34 cellular contexts compared by ENCODE assay signal in genomic region chr10:97773096-97773495, GRCh38. TPM values are rescaled to one million over a fixed set of nuclear protein-coding genes. Genes with fewer than 3 reads are reported as not detected.
"Had no signal": no experiment of that assay in that cellular context is flagged by ENCODE, and none has a peak within 500 bp of the region (broad histone marks: within the 10 kb centered on the region; RNA-seq: fewer than 3 reads in every experiment).

No MANE protein-coding gene starts in this region.

- DNase-seq: activated B cell treated with CpG ODN at 0.5 μM for 24 hours; activated CD4-positive, alpha-beta memory T cell treated with anti-CD3 and anti-CD28 coated beads for 36 hours; activated CD4-positive, alpha-beta T cell treated with anti-CD3 and anti-CD28 coated beads for 4 hours; activated CD4-positive, alpha-beta T cell treated with anti-CD3 and anti-CD28 coated beads, Interleukin-2, amount 50 U/mL, for 1 hour; activated CD4-positive, CD25-positive, alpha-beta regulatory T cell treated with anti-CD3 and anti-CD28 coated beads, Interleukin-2, amount 50 U/mL, for 72 hours; activated CD8-positive, alpha-beta memory T cell treated with anti-CD3 and anti-CD28 coated beads, Interleukin-2, amount 50 U/mL, for 4 hours; activated effector memory CD4-positive, alpha-beta T cell treated with Interleukin-2 at 50 U/mL for 16 hours; activated naive CD4-positive, alpha-beta T cell treated with anti-CD3 and anti-CD28 coated beads, Interleukin-2, amount 10 ng/mL, durations not matched to agents 7 days and 5 days; activated naive CD8-positive, alpha-beta T cell treated with anti-CD3 and anti-CD28 coated beads, Interleukin-2, amount 50 U/mL, for 24 hours; activated T-cell treated with anti-CD3 and anti-CD28 coated beads, Interleukin-2, amount 50 U/mL, for 48 hours; anterior cingulate cortex; brain microvascular endothelial cell; central memory CD4-positive, alpha-beta T cell; NCI-H1092 treated with DMSO at 0.1 percent for 48 hours; NCI-H1417; NCI-H146; NCI-H187; NCI-H2029 treated with DMSO at 0.1 percent for 48 hours; NCI-H2107; NCI-H2171; NCI-H510A; NCI-H526; NCI-H748 treated with DMSO at 0.1 percent for 48 hours; NK-92 treated with Interleukin-12 subunit alpha and Interleukin-12 subunit beta, amount 100 ng/mL, for 24 hours; PC-3; Right ventricle myocardium superior; SW 1271; T-helper 1 cell; T-helper 2 cell; T-helper 9 cell had no signal

- FAIRE-seq: RCC 7860 had no signal

- H3K36me3 ChIP-seq: brain microvascular endothelial cell had no signal

- H3K27ac ChIP-seq: brain microvascular endothelial cell, RWPE1, VCaP had no signal

- ATAC-seq: activated naive CD8-positive, alpha-beta T cell treated with anti-CD3 and anti-CD28 coated beads, Interleukin-2, amount 50 U/mL, for 24 hours; PC-3 had no signal

RNA-seq across cellular contexts. Expression of gene SFRP5, which starts 1.3 kb away (rescaled TPM):
- total RNA-seq: activated B cell treated with CpG ODN at 0.5 μM for 24 hours; activated CD4-positive, alpha-beta memory T cell treated with anti-CD3 and anti-CD28 coated beads for 36 hours; M059J; PC-3 had no signal
